ENCODE assay signal across 8 cellular contexts in the genomic region with DNA sequence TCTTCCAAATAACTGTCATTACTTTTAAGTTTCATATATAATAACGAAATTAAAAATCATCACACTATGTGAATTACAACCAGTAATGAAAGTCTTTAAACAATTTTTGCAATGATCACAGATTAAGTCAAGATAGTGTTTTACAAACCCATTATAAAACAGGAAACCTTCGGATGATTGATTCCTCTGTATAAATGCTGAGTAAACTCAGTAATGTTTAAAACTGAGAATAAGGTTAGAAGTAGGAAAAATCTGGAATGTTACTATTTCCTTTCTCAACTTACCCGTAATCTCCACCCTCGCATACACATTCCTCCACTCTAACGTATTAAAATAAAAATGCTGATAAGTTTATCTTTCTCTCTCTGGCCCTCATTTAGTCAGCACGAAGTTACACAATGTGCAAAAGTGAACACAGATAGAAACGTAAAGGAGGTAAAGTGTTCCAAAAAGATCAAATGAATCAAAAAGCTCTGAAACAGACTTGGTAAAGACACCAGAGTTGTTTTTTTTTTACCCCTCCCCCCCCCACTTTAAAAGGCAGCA. TPM values are rescaled to one million over a fixed set of nuclear protein-coding genes. Genes with fewer than 3 reads are reported as not detected.
DNase-seq lines count a peak whose midpoint lies in the region; TF ChIP-seq lines count a peak whose summit lies in the region.

No MANE protein-coding gene starts in this region.

- no peak for DNase-seq in Caco-2
- DNase-seq in OCI-M1 (lab: John Stamatoyannopoulos, UW): peak; percentile 41
- peak; percentile 35 for DNase-seq in epithelial cell of esophagus (ENCODE audit: low read depth)
- DNase-seq in osteoblast (ENCODE audit: insufficient read length, low spot score, missing footprints): peak; percentile 65
- DNase-seq in T-helper 9 cell: no peak
- DNase-seq in kidney glomerular epithelial cell (lab: John Stamatoyannopoulos, UW): no peak
- no peak for DNase-seq in HT-29 (ENCODE audit: low spot score)
- no peak for DNase-seq in GM20000 (ENCODE audit: low spot score)

- no peaks in the 10 kb centered on the region for H3K27me3 ChIP-seq in Caco-2 (replicated peaks; ENCODE audit: control insufficient read depth, insufficient read depth, low read length)
- no peaks in the 10 kb centered on the region for H3K27me3 ChIP-seq in osteoblast (ENCODE audit: insufficient read depth, low read length)

- peaks cover 82% of the 10 kb centered on the region for H3K79me2 ChIP-seq in osteoblast (ENCODE audit: insufficient read depth, low read length)

- peak overlapping the region; percentile 89 for H3K4me2 ChIP-seq in osteoblast (ENCODE audit: insufficient read depth, low read length)

- H3K9me3 ChIP-seq in Caco-2: no peaks in the 10 kb centered on the region
- no peaks in the 10 kb centered on the region for H3K9me3 ChIP-seq in osteoblast (ENCODE audit: low read depth, low read length)

- BruUV-seq in Caco-2 (replicated peaks; lab: Mats Ljungman, UMichigan): no TSS peak

- H3K9me3 Mint-ChIP-seq in Caco-2 (ENCODE audit: unreplicated experiment): no peaks in the 10 kb centered on the region

- H3K27ac ChIP-seq in osteoblast (ENCODE audit: low read depth, low read length): peak overlapping the region; percentile 99

- H3K4me3 ChIP-seq in Caco-2 (ENCODE audit: low read depth, low read length) (peak overlapping the region; percentile 93), epithelial cell of esophagus (ENCODE audit: low read length) (peak overlapping the region; percentile 87), osteoblast (ENCODE audit: insufficient read depth, low read length) (peak overlapping the region; percentile 81)

- H2AFZ ChIP-seq in osteoblast (ENCODE audit: low read length): no peak overlapping the region

- peaks cover 58% of the 10 kb centered on the region for H3K36me3 Mint-ChIP-seq in Caco-2 (ENCODE audit: insufficient read depth, unreplicated experiment)

- POLR2A ChIA-PET in Caco-2 (lab: Charles Lee): interaction anchor here (1.1 kb wide), 1 partner anchor 92 kb away, joined by 4 read pairs; no protein-coding TSS in a partner anchor

- TF ChIP-seq CTCF in Caco-2 (IDR thresholded peaks at IDR 0.05; ENCODE audit: insufficient read depth in 1 of 2, low read depth in 1 of 2, low read length in 1 of 2, severe bottlenecking in 1 of 2, unreplicated experiment in 1 of 2) (no peak), epithelial cell of esophagus (IDR thresholded peaks at IDR 0.05; ENCODE audit: insufficient read depth, low read depth, low read length, missing control alignments) (no peak), osteoblast (IDR thresholded peaks at IDR 0.05; ENCODE audit: extremely low read depth, low read depth, low read length) (no peak), GM20000 (IDR thresholded peaks at IDR 0.05; ENCODE audit: extremely low read depth, missing control alignments) (no peak)

- H3K4me1 ChIP-seq in Caco-2: peaks cover 11% of the 10 kb centered on the region; the same call in 1 of the 2 replicates
- H3K4me1 ChIP-seq in osteoblast (ENCODE audit: insufficient read depth, low read length): peaks cover 17% of the 10 kb centered on the region

- H3K4me1 Mint-ChIP-seq in Caco-2 (ENCODE audit: low read depth, unreplicated experiment): peaks cover 13% of the 10 kb centered on the region

- H3K4me3 Mint-ChIP-seq in Caco-2 (ENCODE audit: unreplicated experiment): peak overlapping the region; percentile 98

- peaks cover 22% of the 10 kb centered on the region for H4K20me1 ChIP-seq in osteoblast (ENCODE audit: insufficient read depth, low read length)

- CTCF ChIA-PET in Caco-2 (lab: Charles Lee): interaction anchor here (0.6 to 2.5 kb wide), 2 partner anchors 24 to 85 kb away, joined by 4 to 16 read pairs; partner anchors contain the start of gene TMEM19

- H3K36me3 ChIP-seq in Caco-2 (ENCODE audit: control insufficient read depth, insufficient read depth, low read length) (no peaks in the 10 kb centered on the region; the same call in 1 of the 2 replicates), osteoblast (ENCODE audit: insufficient read depth, low read length) (peaks cover 34% of the 10 kb centered on the region)

- intact Hi-C loops in Caco-2 (cut with micrococcal nuclease; ENCODE audit: unreplicated experiment): no loop called here

- H3K27me3 Mint-ChIP-seq in Caco-2 (ENCODE audit: insufficient read depth, unreplicated experiment): no peaks in the 10 kb centered on the region

- H3K27ac Mint-ChIP-seq in Caco-2 (ENCODE audit: unreplicated experiment): peak overlapping the region; percentile 99

RNA-seq across cellular contexts. Expression of gene ZFC3H1, which starts 1.6 kb away (rescaled TPM):
- total RNA-seq in Caco-2 (2022) (48.7 and 50.7 TPM in 2 replicates), osteoblast (33.3 and 36.6 TPM in 2 replicates)
- 7.7 and 12.8 TPM in 2 replicates for total RNA-seq in HT-29 (2014; rRNA removed; shearing (Covaris generic))

RNA-seq across cellular contexts. Expression of gene THAP2, which starts 2.1 kb away (rescaled TPM):
- total RNA-seq in Caco-2 (2022) (2.7 and 4.6 TPM in 2 replicates), osteoblast (3.3 and 3.8 TPM in 2 replicates)
- total RNA-seq in HT-29 (2014; rRNA removed; shearing (Covaris generic)): 0.29 and 0.36 TPM in 2 replicates

RNA-seq across cellular contexts. Expression of gene TMEM19, which starts 23.8 kb away (rescaled TPM):
- total RNA-seq in Caco-2 (2022) (17.8 and 24.2 TPM in 2 replicates), osteoblast (29.2 and 31.1 TPM in 2 replicates)
- 8.3 and 19.6 TPM in 2 replicates for total RNA-seq in HT-29 (2014; rRNA removed; shearing (Covaris generic))

Comparison
In these comparisons a context has a peak if more than half of its experiments do, and no peak if none do; other contexts are left out.
1. DNase-seq: peak in OCI-M1 (single experiment), epithelial cell of esophagus (single experiment) and osteoblast (single experiment); none in Caco-2 (0 of 2), T-helper 9 cell (single experiment), kidney glomerular epithelial cell (single experiment), HT-29 (single experiment) and GM20000 (single experiment).
2. Peak in every context shown above with its lines, with median percentiles within 50 percentile points of each other: H3K4me3 ChIP-seq.